Comparison of ENCODE assay signal across 2 cellular contexts in the genomic region with DNA sequence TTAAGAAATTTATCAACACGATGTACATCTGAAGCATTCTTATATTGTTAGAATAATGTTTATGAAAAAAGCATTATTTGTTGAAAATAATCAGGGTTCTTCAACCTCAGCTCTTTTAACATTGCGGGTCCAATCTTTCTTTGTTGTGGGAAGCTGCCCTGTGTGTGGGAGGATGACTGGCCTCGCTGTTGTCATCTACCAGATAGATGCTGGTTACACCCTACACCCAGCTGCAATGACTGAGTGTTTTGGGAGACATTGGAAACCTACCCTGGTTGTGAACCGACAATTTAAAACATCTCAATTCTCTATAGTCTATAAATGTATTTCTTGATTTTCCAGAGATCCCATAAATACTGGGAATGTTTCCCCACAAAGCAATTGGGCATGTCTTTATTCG.
TF ChIP-seq lines count a peak whose summit lies in the region.

No MANE protein-coding gene starts in this region.

TF ChIP-seq in GM23338, 12 proteins besides CTCF, POLR2A, EP300 and RAD21:
- TF ChIP-seq EZH2phosphoT487 (IDR thresholded peaks at IDR 0.05; ENCODE audit: unreplicated experiment) (no peak), CREB1 (CRISPR knock-in tag; IDR thresholded peaks at IDR 0.05; ENCODE audit: low read depth) (no peak), ETS1 (IDR thresholded peaks at IDR 0.05) (no peak), STAT1 (IDR thresholded peaks at IDR 0.05; ENCODE audit: unreplicated experiment) (no peak)
- TF ChIP-seq, protein P1, sequence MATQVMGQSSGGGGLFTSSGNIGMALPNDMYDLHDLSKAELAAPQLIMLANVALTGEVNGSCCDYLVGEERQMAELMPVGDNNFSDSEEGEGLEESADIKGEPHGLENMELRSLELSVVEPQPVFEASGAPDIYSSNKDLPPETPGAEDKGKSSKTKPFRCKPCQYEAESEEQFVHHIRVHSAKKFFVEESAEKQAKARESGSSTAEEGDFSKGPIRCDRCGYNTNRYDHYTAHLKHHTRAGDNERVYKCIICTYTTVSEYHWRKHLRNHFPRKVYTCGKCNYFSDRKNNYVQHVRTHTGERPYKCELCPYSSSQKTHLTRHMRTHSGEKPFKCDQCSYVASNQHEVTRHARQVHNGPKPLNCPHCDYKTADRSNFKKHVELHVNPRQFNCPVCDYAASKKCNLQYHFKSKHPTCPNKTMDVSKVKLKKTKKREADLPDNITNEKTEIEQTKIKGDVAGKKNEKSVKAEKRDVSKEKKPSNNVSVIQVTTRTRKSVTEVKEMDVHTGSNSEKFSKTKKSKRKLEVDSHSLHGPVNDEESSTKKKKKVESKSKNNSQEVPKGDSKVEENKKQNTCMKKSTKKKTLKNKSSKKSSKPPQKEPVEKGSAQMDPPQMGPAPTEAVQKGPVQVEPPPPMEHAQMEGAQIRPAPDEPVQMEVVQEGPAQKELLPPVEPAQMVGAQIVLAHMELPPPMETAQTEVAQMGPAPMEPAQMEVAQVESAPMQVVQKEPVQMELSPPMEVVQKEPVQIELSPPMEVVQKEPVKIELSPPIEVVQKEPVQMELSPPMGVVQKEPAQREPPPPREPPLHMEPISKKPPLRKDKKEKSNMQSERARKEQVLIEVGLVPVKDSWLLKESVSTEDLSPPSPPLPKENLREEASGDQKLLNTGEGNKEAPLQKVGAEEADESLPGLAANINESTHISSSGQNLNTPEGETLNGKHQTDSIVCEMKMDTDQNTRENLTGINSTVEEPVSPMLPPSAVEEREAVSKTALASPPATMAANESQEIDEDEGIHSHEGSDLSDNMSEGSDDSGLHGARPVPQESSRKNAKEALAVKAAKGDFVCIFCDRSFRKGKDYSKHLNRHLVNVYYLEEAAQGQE (IDR thresholded peaks at IDR 0.05; ENCODE audit: unreplicated experiment), result no peak

TF ChIP-seq in H1, 55 proteins besides CTCF, POLR2A, EP300 and RAD21:
- no peak for TF ChIP-seq KDM5A (IDR thresholded peaks at IDR 0.05; ENCODE audit: low read length)
- peak; percentile 93 for TF ChIP-seq POLR2AphosphoS5 (IDR thresholded peaks at IDR 0.05; ENCODE audit: low read depth, low read length)
- no peak for TF ChIP-seq TAF1 (IDR thresholded peaks at IDR 0.05; ENCODE audit: low read depth, low read length)
- no peak for TF ChIP-seq BCL11A (IDR thresholded peaks at IDR 0.05; ENCODE audit: low read depth in 2 of 2, low read length in 2 of 2)
- no peak for TF ChIP-seq FOSL1 (IDR thresholded peaks at IDR 0.05; ENCODE audit: insufficient read depth, low read depth, low read length)
- TF ChIP-seq TCF12 (IDR thresholded peaks at IDR 0.05; ENCODE audit: low read depth, low read length), result no peak
- TF ChIP-seq RXRA (IDR thresholded peaks at IDR 0.05; ENCODE audit: insufficient read depth, low read depth, low read length), result no peak
- no peak for TF ChIP-seq KDM4A (IDR thresholded peaks at IDR 0.05; ENCODE audit: low read depth, low read length, severe bottlenecking)
